27 cellular contexts compared by ENCODE assay signal in the genomic region with DNA sequence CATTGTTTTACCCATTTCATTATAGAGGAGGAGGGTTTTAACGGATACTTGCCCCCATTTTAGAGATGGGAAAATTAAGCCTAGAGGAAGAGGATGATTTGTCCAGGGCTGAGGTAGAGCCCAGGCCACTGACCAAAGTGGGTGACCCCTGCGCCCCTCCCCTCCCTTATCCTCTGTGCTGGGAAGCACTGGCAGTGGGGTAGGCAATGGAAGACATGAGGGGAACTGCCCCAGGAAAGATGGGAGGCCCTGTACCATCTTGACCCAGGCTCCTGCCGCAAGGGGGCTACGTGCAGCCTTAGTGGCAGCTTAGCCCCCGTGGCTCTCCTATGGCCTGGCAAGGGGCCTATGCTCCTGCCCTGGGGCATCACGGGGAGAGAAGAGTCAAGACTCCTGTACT.
"Had no signal": no experiment of that assay in that cellular context is flagged by ENCODE, and none has a peak within 500 bp of the region (broad histone marks: within the 10 kb centered on the region; RNA-seq: fewer than 3 reads in every experiment).

No MANE protein-coding gene starts in this region.

- H3K9me3 ChIP-seq: gastrocnemius medialis, left lung, mucosa of descending colon, prostate gland, right atrium auricular region, suprapubic skin, transverse colon, vagina had no signal

- H3K4me1 ChIP-seq: left lung, neural progenitor cell, prostate gland, right atrium auricular region, suprapubic skin, transverse colon, vagina had no signal

- H3K36me3 ChIP-seq: gastrocnemius medialis, left lung, neural progenitor cell, prostate gland, right atrium auricular region, suprapubic skin, transverse colon, vagina had no signal

- H2AFZ ChIP-seq: neural progenitor cell had no signal

- H3K27ac ChIP-seq: dorsolateral prefrontal cortex, gastrocnemius medialis, left lung, neural progenitor cell, prostate gland, right atrium auricular region, suprapubic skin, transverse colon, vagina had no signal

- H3K27ac Mint-ChIP-seq: mesothelial cell of epicardium; naive thymus-derived CD4-positive, alpha-beta T cell; nephron; stimulated activated naive CD8-positive, alpha-beta T cell treated with anti-CD3 and anti-CD28 coated beads, Interleukin-15, amount 100 ng/mL, for 72 hours had no signal

- H3K4me2 ChIP-seq: neural progenitor cell, smooth muscle cell had no signal

- ATAC-seq: gastrocnemius medialis; left lung; mucosa of descending colon; naive thymus-derived CD4-positive, alpha-beta T cell; sciatic nerve; stimulated activated naive CD8-positive, alpha-beta T cell treated with anti-CD3 and anti-CD28 coated beads, Interleukin-15, amount 100 ng/mL, for 72 hours had no signal

- H3K4me3 ChIP-seq: dorsolateral prefrontal cortex, gastrocnemius medialis, left lung, mucosa of descending colon, neural progenitor cell, prostate gland, right atrium auricular region, smooth muscle cell, suprapubic skin, transverse colon, vagina had no signal

- DNase-seq: dorsolateral prefrontal cortex; effector CD4-positive, alpha-beta T cell; foreskin fibroblast; gastrocnemius medialis; head of caudate nucleus; kidney; mesenchymal stem cell; mucosa of descending colon; naive thymus-derived CD4-positive, alpha-beta T cell; nucleus accumbens; stimulated activated CD4-positive, alpha-beta T cell treated with anti-CD3 and anti-CD28 coated beads, Interleukin-12 subunit alpha, Interleukin-12 subunit beta, amount 100 ng/mL, for 4 hours; stimulated activated CD4-positive, alpha-beta T cell treated with anti-CD3 and anti-CD28 coated beads, Interleukin-1b, Interleukin-23, amount 100 ng/mL, for 48 hours; stimulated activated CD4-positive, alpha-beta T cell treated with anti-CD3 and anti-CD28 coated beads, Interleukin-4, amount 100 ng/mL, for 1 hour; stimulated activated CD8-positive, alpha-beta memory T cell treated with anti-CD3 and anti-CD28 coated beads, Interleukin-4, amount 100 ng/mL, for 48 hours; stimulated activated naive CD4-positive, alpha-beta T cell; stimulated activated naive CD8-positive, alpha-beta T cell treated with anti-CD3 and anti-CD28 coated beads, Interleukin-15, amount 100 ng/mL, for 72 hours; transverse colon had no signal

- H3K9ac ChIP-seq: neural progenitor cell had no signal

- H3K36me3 Mint-ChIP-seq: mesothelial cell of epicardium, neural progenitor cell had no signal

- H3K27me3 ChIP-seq: gastrocnemius medialis, neural progenitor cell, right atrium auricular region, transverse colon, vagina had no signal
